ENCODE assay signal across 1 cellular context in the genomic region with DNA sequence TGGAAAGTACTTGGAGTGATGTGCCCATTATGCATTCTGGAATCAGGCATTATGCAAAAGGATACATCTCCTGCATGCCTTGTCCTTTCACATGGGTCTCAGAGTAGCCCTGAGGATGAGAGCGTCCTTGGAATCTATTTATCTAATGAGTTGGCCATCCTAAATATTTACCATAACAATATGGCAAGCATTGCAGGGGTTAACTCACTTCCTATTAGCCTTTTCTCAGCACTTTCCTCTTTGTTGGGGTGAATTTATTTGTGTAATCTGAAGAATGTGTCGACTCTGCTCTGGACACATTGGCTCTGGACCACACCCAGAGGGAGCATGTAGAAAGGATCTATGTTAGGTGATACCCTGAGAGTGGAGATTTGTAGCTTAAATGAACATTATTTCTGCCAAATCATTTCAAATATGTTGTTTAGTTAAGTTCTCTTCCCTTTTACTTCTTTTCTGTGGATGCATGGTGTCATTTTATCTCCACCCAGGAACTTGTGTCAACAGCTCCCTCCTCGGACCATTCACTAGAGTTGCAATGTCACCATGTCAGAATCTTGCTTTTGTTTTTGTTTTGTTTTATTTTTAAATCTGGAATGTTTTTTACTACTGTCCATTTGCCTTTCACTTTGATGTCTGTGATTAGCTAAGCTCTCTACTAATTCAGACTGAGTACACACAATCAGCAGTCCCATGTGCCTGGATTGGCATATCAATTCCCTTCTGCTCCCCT.
TF ChIP-seq lines count a peak whose summit lies in the region.

No MANE protein-coding gene starts in this region.

TF ChIP-seq in WTC11, 78 proteins besides CTCF, POLR2A, EP300 and RAD21 (continued from another document):
- TF ChIP-seq ZNF281 (CRISPR knock-in tag; IDR thresholded peaks at IDR 0.05) (no peak), ZSCAN18 (CRISPR knock-in tag; IDR thresholded peaks at IDR 0.05) (no peak), TEAD4 (CRISPR knock-in tag; IDR thresholded peaks at IDR 0.05) (no peak), GABPB1 (CRISPR knock-in tag; IDR thresholded peaks at IDR 0.05) (no peak), KAT7 (CRISPR knock-in tag; IDR thresholded peaks at IDR 0.05; ENCODE audit: borderline replicate concordance) (no peak), ATF6 (CRISPR knock-in tag; IDR thresholded peaks at IDR 0.05) (no peak), IRF1 (CRISPR knock-in tag; IDR thresholded peaks at IDR 0.05) (no peak), ZNF416 (CRISPR knock-in tag; IDR thresholded peaks at IDR 0.05) (no peak), ZMAT4 (CRISPR knock-in tag; IDR thresholded peaks at IDR 0.05) (peak; percentile 74; the same call in 1 of the 2 replicates), USF2 (CRISPR knock-in tag; IDR thresholded peaks at IDR 0.05) (no peak), ESRRA (CRISPR knock-in tag; IDR thresholded peaks at IDR 0.05; ENCODE audit: borderline replicate concordance) (no peak), NFYB (CRISPR knock-in tag; conservative IDR thresholded peaks at IDR 0.05; ENCODE audit: low read depth) (no peak), ELF4 (CRISPR knock-in tag; IDR thresholded peaks at IDR 0.05; ENCODE audit: low read depth) (no peak), SP1 (CRISPR knock-in tag; conservative IDR thresholded peaks at IDR 0.05) (peak; percentile 49), ATF1 (CRISPR knock-in tag; IDR thresholded peaks at IDR 0.05) (no peak), RORB (CRISPR knock-in tag; IDR thresholded peaks at IDR 0.05) (no peak), SMAD4 (CRISPR knock-in tag; IDR thresholded peaks at IDR 0.05) (no peak), CBFB (CRISPR knock-in tag; IDR thresholded peaks at IDR 0.05; ENCODE audit: low read depth) (no peak), TEAD1 (CRISPR knock-in tag; IDR thresholded peaks at IDR 0.05) (peak; percentile 40; the same call in 1 of the 2 replicates), ZNF121 (CRISPR knock-in tag; IDR thresholded peaks at IDR 0.05) (no peak), MXD4 (CRISPR knock-in tag; IDR thresholded peaks at IDR 0.05; ENCODE audit: borderline replicate concordance) (no peak), ZNF396 (CRISPR knock-in tag; IDR thresholded peaks at IDR 0.05; ENCODE audit: borderline replicate concordance) (no peak), FOXJ3 (CRISPR knock-in tag; IDR thresholded peaks at IDR 0.05; ENCODE audit: borderline replicate concordance) (no peak), FOXP4 (CRISPR knock-in tag; IDR thresholded peaks at IDR 0.05) (peak; percentile 86; the same call in 1 of the 2 replicates), JUN (CRISPR knock-in tag; IDR thresholded peaks at IDR 0.05) (no peak), CDX4 (CRISPR knock-in tag; IDR thresholded peaks at IDR 0.05; ENCODE audit: borderline replicate concordance) (no peak)
- TF ChIP-seq, protein P1, sequence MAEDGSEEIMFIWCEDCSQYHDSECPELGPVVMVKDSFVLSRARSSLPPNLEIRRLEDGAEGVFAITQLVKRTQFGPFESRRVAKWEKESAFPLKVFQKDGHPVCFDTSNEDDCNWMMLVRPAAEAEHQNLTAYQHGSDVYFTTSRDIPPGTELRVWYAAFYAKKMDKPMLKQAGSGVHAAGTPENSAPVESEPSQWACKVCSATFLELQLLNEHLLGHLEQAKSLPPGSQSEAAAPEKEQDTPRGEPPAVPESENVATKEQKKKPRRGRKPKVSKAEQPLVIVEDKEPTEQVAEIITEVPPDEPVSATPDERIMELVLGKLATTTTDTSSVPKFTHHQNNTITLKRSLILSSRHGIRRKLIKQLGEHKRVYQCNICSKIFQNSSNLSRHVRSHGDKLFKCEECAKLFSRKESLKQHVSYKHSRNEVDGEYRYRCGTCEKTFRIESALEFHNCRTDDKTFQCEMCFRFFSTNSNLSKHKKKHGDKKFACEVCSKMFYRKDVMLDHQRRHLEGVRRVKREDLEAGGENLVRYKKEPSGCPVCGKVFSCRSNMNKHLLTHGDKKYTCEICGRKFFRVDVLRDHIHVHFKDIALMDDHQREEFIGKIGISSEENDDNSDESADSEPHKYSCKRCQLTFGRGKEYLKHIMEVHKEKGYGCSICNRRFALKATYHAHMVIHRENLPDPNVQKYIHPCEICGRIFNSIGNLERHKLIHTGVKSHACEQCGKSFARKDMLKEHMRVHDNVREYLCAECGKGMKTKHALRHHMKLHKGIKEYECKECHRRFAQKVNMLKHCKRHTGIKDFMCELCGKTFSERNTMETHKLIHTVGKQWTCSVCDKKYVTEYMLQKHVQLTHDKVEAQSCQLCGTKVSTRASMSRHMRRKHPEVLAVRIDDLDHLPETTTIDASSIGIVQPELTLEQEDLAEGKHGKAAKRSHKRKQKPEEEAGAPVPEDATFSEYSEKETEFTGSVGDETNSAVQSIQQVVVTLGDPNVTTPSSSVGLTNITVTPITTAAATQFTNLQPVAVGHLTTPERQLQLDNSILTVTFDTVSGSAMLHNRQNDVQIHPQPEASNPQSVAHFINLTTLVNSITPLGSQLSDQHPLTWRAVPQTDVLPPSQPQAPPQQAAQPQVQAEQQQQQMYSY (CRISPR knock-in tag; IDR thresholded peaks at IDR 0.05): no peak
- TF ChIP-seq, protein P2, sequence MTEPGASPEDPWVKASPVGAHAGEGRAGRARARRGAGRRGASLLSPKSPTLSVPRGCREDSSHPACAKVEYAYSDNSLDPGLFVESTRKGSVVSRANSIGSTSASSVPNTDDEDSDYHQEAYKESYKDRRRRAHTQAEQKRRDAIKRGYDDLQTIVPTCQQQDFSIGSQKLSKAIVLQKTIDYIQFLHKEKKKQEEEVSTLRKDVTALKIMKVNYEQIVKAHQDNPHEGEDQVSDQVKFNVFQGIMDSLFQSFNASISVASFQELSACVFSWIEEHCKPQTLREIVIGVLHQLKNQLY (CRISPR knock-in tag; IDR thresholded peaks at IDR 0.05): no peak
- TF ChIP-seq, protein P3, sequence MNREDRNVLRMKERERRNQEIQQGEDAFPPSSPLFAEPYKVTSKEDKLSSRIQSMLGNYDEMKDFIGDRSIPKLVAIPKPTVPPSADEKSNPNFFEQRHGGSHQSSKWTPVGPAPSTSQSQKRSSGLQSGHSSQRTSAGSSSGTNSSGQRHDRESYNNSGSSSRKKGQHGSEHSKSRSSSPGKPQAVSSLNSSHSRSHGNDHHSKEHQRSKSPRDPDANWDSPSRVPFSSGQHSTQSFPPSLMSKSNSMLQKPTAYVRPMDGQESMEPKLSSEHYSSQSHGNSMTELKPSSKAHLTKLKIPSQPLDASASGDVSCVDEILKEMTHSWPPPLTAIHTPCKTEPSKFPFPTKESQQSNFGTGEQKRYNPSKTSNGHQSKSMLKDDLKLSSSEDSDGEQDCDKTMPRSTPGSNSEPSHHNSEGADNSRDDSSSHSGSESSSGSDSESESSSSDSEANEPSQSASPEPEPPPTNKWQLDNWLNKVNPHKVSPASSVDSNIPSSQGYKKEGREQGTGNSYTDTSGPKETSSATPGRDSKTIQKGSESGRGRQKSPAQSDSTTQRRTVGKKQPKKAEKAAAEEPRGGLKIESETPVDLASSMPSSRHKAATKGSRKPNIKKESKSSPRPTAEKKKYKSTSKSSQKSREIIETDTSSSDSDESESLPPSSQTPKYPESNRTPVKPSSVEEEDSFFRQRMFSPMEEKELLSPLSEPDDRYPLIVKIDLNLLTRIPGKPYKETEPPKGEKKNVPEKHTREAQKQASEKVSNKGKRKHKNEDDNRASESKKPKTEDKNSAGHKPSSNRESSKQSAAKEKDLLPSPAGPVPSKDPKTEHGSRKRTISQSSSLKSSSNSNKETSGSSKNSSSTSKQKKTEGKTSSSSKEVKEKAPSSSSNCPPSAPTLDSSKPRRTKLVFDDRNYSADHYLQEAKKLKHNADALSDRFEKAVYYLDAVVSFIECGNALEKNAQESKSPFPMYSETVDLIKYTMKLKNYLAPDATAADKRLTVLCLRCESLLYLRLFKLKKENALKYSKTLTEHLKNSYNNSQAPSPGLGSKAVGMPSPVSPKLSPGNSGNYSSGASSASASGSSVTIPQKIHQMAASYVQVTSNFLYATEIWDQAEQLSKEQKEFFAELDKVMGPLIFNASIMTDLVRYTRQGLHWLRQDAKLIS (CRISPR knock-in tag; IDR thresholded peaks at IDR 0.05; ENCODE audit: borderline replicate concordance): no peak
